8 cellular contexts compared by ENCODE assay signal in the genomic region with DNA sequence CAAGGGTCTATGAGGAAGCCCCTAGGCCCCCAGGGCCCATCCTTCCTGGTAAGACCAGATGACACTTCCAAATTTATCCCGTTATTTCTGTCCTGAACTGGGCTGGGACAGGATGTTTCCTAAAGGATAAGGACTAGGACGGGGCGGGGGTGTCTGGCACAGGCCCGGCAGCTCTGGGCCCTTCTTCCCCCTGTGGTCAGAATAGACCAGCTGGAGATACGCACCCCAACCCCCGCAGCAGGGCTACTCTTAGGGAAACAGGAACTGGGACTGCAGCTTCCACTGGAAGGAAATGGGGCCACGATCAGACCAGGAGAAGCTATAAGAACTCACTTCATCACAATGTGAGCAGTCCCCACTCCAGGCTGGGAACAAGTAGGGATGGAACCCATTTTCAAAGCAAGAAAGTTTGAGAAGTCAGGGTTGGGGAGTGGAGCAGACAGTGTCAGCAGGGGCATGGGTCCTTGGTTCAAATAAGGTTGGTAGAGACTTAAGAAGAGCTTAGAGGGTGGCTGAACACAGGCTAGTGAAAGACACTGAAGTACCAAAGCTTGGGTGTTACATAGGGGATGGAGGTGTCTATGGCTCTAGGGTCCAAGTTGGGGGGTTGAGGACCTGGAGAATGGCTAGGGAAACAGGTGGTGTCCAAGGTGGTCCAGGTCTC. TPM values are rescaled to one million over a fixed set of nuclear protein-coding genes. Genes with fewer than 3 reads are reported as not detected.
A peak's percentile ranks its signal among the peaks of the same experiment; 100 is the strongest.
DNase-seq lines count a peak whose midpoint lies in the region; ATAC-seq and TF ChIP-seq lines count a peak whose summit lies in the region.

No MANE protein-coding gene starts in this region.

- peak overlapping the region in 4 of 8 donors; percentile 5 to 89 (median 36) for H3K27ac ChIP-seq in spleen

- H3K27me3 Mint-ChIP-seq in stimulated activated naive CD8-positive, alpha-beta T cell treated with anti-CD3 and anti-CD28 coated beads, Interleukin-15, Interleukin-2, amounts not matched to agents 100 ng/mL and 50 ng/mL, for 24 hours: no peaks in the 10 kb centered on the region
- no peaks in the 10 kb centered on the region for H3K27me3 Mint-ChIP-seq in activated B cell treated with CpG ODN at 0.5 μM for 24 hours

- CTCF ChIA-PET in activated B cell treated with CpG ODN at 0.5 μM for 24 hours (lab: Charles Lee): interaction anchor here (0.6 to 1.0 kb wide), 2 partner anchors 21 to 23 kb away, joined by 3 to 4 read pairs; no protein-coding TSS in a partner anchor

- H3K36me3 Mint-ChIP-seq in stimulated activated naive CD8-positive, alpha-beta T cell treated with anti-CD3 and anti-CD28 coated beads, Interleukin-15, Interleukin-2, amounts not matched to agents 100 ng/mL and 50 ng/mL, for 24 hours (ENCODE audit: low read depth): peaks cover 24% of the 10 kb centered on the region
- H3K36me3 Mint-ChIP-seq in activated B cell treated with CpG ODN at 0.5 μM for 24 hours (ENCODE audit: low read depth): peaks cover 56% of the 10 kb centered on the region

- peak overlapping the region; percentile 79 for H3K27ac Mint-ChIP-seq in stimulated activated naive CD8-positive, alpha-beta T cell treated with anti-CD3 and anti-CD28 coated beads, Interleukin-15, Interleukin-2, amounts not matched to agents 100 ng/mL and 50 ng/mL, for 24 hours
- H3K27ac Mint-ChIP-seq in activated B cell treated with CpG ODN at 0.5 μM for 24 hours: peak overlapping the region; percentile 69

- TF ChIP-seq CTCF in activated B cell treated with CpG ODN at 0.5 μM for 24 hours (IDR thresholded peaks at IDR 0.05) (no peak), spleen (IDR thresholded peaks at IDR 0.05 in 8 of 11, conservative IDR thresholded peaks at IDR 0.05 in 3 of 11) (no peak)

- H3K4me3 ChIP-seq in spleen: peak overlapping the region in 5 of 8 donors; percentile 16 to 94 (median 78)

- TF ChIP-seq POLR2A in spleen (IDR thresholded peaks at IDR 0.05): no peak

- H3K9me3 Mint-ChIP-seq in stimulated activated naive CD8-positive, alpha-beta T cell treated with anti-CD3 and anti-CD28 coated beads, Interleukin-15, Interleukin-2, amounts not matched to agents 100 ng/mL and 50 ng/mL, for 24 hours: no peaks in the 10 kb centered on the region
- H3K9me3 Mint-ChIP-seq in activated B cell treated with CpG ODN at 0.5 μM for 24 hours: no peaks in the 10 kb centered on the region

- peaks cover 4 to 58% (median 43%) of the 10 kb centered on the region in 6 donors for H3K36me3 ChIP-seq in spleen

- no peaks in the 10 kb centered on the region for H3K27me3 ChIP-seq in spleen (replicated peaks in 1 of 7)

- no peak for DNase-seq in stimulated activated naive CD8-positive, alpha-beta T cell treated with anti-CD3 and anti-CD28 coated beads, Interleukin-15, Interleukin-2, amounts not matched to agents 100 U/mL and 50 U/mL, for 24 hours
- no peak for DNase-seq in activated B cell treated with CpG ODN at 0.5 μM for 24 hours
- DNase-seq in left ventricle myocardium superior: peak; percentile 75
- DNase-seq in spleen: no peak
- no peak for DNase-seq in NCI-H1436 (lab: John Stamatoyannopoulos, UW)

- H3K9me3 ChIP-seq in spleen: no peaks in the 10 kb centered on the region

- POLR2A ChIA-PET in activated B cell treated with CpG ODN at 0.5 μM for 24 hours (lab: Charles Lee): no interaction called here

- H3K4me3 Mint-ChIP-seq in stimulated activated naive CD8-positive, alpha-beta T cell treated with anti-CD3 and anti-CD28 coated beads, Interleukin-15, Interleukin-2, amounts not matched to agents 100 ng/mL and 50 ng/mL, for 24 hours: peak overlapping the region; percentile 84
- H3K4me3 Mint-ChIP-seq in activated B cell treated with CpG ODN at 0.5 μM for 24 hours: peak overlapping the region; percentile 74

- H3K4me1 ChIP-seq in spleen: peaks cover 18 to 47% (median 36%) of the 10 kb centered on the region in 6 donors

- no peak for ATAC-seq in stimulated activated naive CD8-positive, alpha-beta T cell treated with anti-CD3 and anti-CD28 coated beads, Interleukin-15, Interleukin-2, amounts not matched to agents 100 U/mL and 50 U/mL, for 24 hours
- ATAC-seq in activated B cell treated with CpG ODN at 0.5 μM for 24 hours (ENCODE audit: low read depth) (no peak), left ventricle myocardium superior (peak; percentile 38), GM21528 (IDR thresholded peaks at IDR 0.05; ENCODE audit: low FRiP score, unreplicated experiment) (no peak), GM19455 (IDR thresholded peaks at IDR 0.05; ENCODE audit: unreplicated experiment) (no peak)

- H3K4me1 Mint-ChIP-seq in stimulated activated naive CD8-positive, alpha-beta T cell treated with anti-CD3 and anti-CD28 coated beads, Interleukin-15, Interleukin-2, amounts not matched to agents 100 ng/mL and 50 ng/mL, for 24 hours (ENCODE audit: low read depth): peaks cover 23% of the 10 kb centered on the region
- H3K4me1 Mint-ChIP-seq in activated B cell treated with CpG ODN at 0.5 μM for 24 hours: peaks cover 43% of the 10 kb centered on the region

- 13 to 57% (median 28%) methylated on average over 4 to 7 of the region's 7 CpGs for WGBS in spleen, 5 donors

- intact Hi-C loops in activated B cell treated with CpG ODN at 0.5 μM for 24 hours (cut with micrococcal nuclease): loop anchor here (1.0 to 10.0 kb wide), 9 partner anchors 20 to 410 kb away; a partner anchor contains a TSS
- intact Hi-C loops in left ventricle myocardium superior (cut with micrococcal nuclease): no loop called here
- intact Hi-C loops in spleen (cut with DNase I; ENCODE audit: low total_unique reads): no loop called here

RNA-seq across cellular contexts. Expression of a gene that starts 1.1 kb away (rescaled TPM):
- total RNA-seq in activated B cell treated with CpG ODN at 0.5 μM for 24 hours: 9.2 and 9.7 TPM in 2 replicates
- total RNA-seq in left ventricle myocardium superior: 13.6 TPM
- 10 to 100 TPM; 13.5 to 33.9 (median 19.9) TPM for total RNA-seq in spleen
- polyA plus RNA-seq in spleen: 10 to 100 TPM in 1 of 3 donors, 1 to 10 TPM in 2; 5.9 to 10.3 (median 6.3) TPM

RNA-seq across cellular contexts. Expression of a gene that starts 21.9 kb away (rescaled TPM):
- total RNA-seq in activated B cell treated with CpG ODN at 0.5 μM for 24 hours (1.5 and 2.3 TPM in 2 replicates), left ventricle myocardium superior (0.35 TPM), spleen (1 to 10 TPM in 6 of 7 donors, under 1 TPM in 1; 0.56 to 2.7 (median 1.8) TPM)
- 1 to 10 TPM in 2 of 3 donors, under 1 TPM in 1; 0.89 to 2.5 (median 2.0) TPM for polyA plus RNA-seq in spleen

RNA-seq across cellular contexts. Expression of a gene that starts 32.4 kb away (rescaled TPM):
- total RNA-seq in activated B cell treated with CpG ODN at 0.5 μM for 24 hours (83.2 and 94.1 TPM in 2 replicates), left ventricle myocardium superior (30.2 TPM), spleen (100 to 1,000 TPM in 1 of 7 donors, 10 to 100 TPM in 6; 62.1 to 105 (median 74.8) TPM)
- polyA plus RNA-seq in spleen: 10 to 100 TPM; 64.8 to 81.5 (median 79.1) TPM

RNA-seq across cellular contexts. Expression of a gene that starts 49.4 kb away (rescaled TPM):
- total RNA-seq in activated B cell treated with CpG ODN at 0.5 μM for 24 hours (12.4 and 21.5 TPM in 2 replicates), left ventricle myocardium superior (12.3 TPM), spleen (10 to 100 TPM; 18.0 to 59.7 (median 23.1) TPM)
- 10 to 100 TPM in 2 of 3 donors, 1 to 10 TPM in 1; 8.5 to 21.6 (median 17.1) TPM for polyA plus RNA-seq in spleen
